ENCODE assay signal across 8 cellular contexts in genomic region chr17:45060382-45060823, GRCh38. TPM values are rescaled to one million over a fixed set of nuclear protein-coding genes. Genes with fewer than 3 reads are reported as not detected.
DNase-seq lines count a peak whose midpoint lies in the region; ATAC-seq and TF ChIP-seq lines count a peak whose summit lies in the region.

No MANE protein-coding gene starts in this region.

- no peak for ATAC-seq in HG02981 (IDR thresholded peaks at IDR 0.05; ENCODE audit: unreplicated experiment)

- peak overlapping the region; percentile 80 to 100 for H3K4me3 ChIP-seq in CD4-positive, alpha-beta memory T cell (ENCODE audit: low read length in 2 of 2)
- H3K4me3 ChIP-seq in HUES64 (ENCODE audit: low read length) (peak overlapping the region; percentile 92), coronary artery (peak overlapping the region; percentile 82), mucosa of rectum (ENCODE audit: low read length in 2 of 2) (peak overlapping the region; percentile 97 to 99)

- H3K36me3 Mint-ChIP-seq in CD4-positive, alpha-beta memory T cell = peaks cover 0 to 11% of the 10 kb centered on the region in 2 donors

- intact Hi-C loops in CD4-positive, alpha-beta memory T cell (cut with micrococcal nuclease) = loop anchor here (2.0 to 5.0 kb wide), 2 partner anchors 88 to 187 kb away; partner anchors contain the start of gene HEXIM1

- WGBS in HUES64 = 16% methylated on average over 16 of the region's 16 CpGs

- in situ Hi-C loops in ACHN (cut with HindIII; ENCODE audit: low pct_ligation_motif_present, low pct_unique_long_range_greater_than_20kb, low sequenced_read_pairs) (no loop called here), GM13976 (cut with MboI; ENCODE audit: low sequenced_read_pairs, unreplicated experiment) (no loop called here)

- H3K27ac Mint-ChIP-seq in CD4-positive, alpha-beta memory T cell = peak overlapping the region; percentile 91 to 100 (median 98)

- H3K4me1 ChIP-seq in CD4-positive, alpha-beta memory T cell (ENCODE audit: insufficient read depth, low read length) = peaks cover 42% of the 10 kb centered on the region
- H3K4me1 ChIP-seq in HUES64 (ENCODE audit: insufficient read depth, low read length) (peaks cover 7% of the 10 kb centered on the region; the same call in 1 of the 2 replicates), mucosa of rectum (ENCODE audit: control insufficient read depth in 2 of 2, insufficient read depth in 2 of 2, low read length in 2 of 2) (peaks cover 29 to 35% of the 10 kb centered on the region in 2 donors)

- peaks cover 5% of the 10 kb centered on the region for H3K36me3 ChIP-seq in CD4-positive, alpha-beta memory T cell (ENCODE audit: insufficient read depth, low read length)
- peaks cover 8% of the 10 kb centered on the region; the same call in 1 of the 2 replicates for H3K36me3 ChIP-seq in HUES64 (ENCODE audit: insufficient read depth, low read length)
- H3K36me3 ChIP-seq in mucosa of rectum (ENCODE audit: control insufficient read depth in 2 of 2, insufficient read depth in 2 of 2, low read length in 2 of 2) = no peaks in the 10 kb centered on the region

- no peaks in the 10 kb centered on the region for H3K9me3 Mint-ChIP-seq in CD4-positive, alpha-beta memory T cell

- H3K27me3 Mint-ChIP-seq in CD4-positive, alpha-beta memory T cell = no peaks in the 10 kb centered on the region

- peak overlapping the region; percentile 88 for H3K27ac ChIP-seq in CD4-positive, alpha-beta memory T cell (ENCODE audit: low read depth, low read length)
- H3K27ac ChIP-seq in HUES64 (ENCODE audit: low read depth, low read length) (peak overlapping the region; percentile 16; the same call in 1 of the 2 replicates), coronary artery (peak overlapping the region; percentile 80 to 92), mucosa of rectum (ENCODE audit: low read depth in 2 of 2, low read length in 2 of 2) (peak overlapping the region; percentile 73 to 82)

- peaks cover 23 to 68% (median 46%) of the 10 kb centered on the region in 4 donors for H3K4me1 Mint-ChIP-seq in CD4-positive, alpha-beta memory T cell

- no peaks in the 10 kb centered on the region for H3K27me3 ChIP-seq in CD4-positive, alpha-beta memory T cell (ENCODE audit: insufficient read depth, low read length)
- H3K27me3 ChIP-seq in HUES64 (ENCODE audit: insufficient read depth, low read length) = no peaks in the 10 kb centered on the region
- H3K27me3 ChIP-seq in mucosa of rectum (ENCODE audit: control insufficient read depth in 2 of 2, insufficient read depth in 2 of 2, low read length in 2 of 2) = no peaks in the 10 kb centered on the region

- POLR2A ChIA-PET in CD4-positive, alpha-beta memory T cell (lab: Charles Lee; ENCODE audit: partially characterized antibody) = interaction anchor here (0.6 to 6.8 kb wide), 15 partner anchors 10 to 1692 kb away, joined by 3 to 105 read pairs (median 5); partner anchors contain the start of genes ACBD4, DCAKD, EFTUD2 and GPATCH8

- TF ChIP-seq CTCF in coronary artery (IDR thresholded peaks at IDR 0.05) (no peak), GM13976 (IDR thresholded peaks at IDR 0.05; ENCODE audit: borderline replicate concordance, control extremely low read depth, extremely low read depth, insufficient read depth, missing control alignments) (no peak)

- peak overlapping the region; percentile 83 for H3K9ac ChIP-seq in HUES64 (ENCODE audit: low read depth, low read length)
- H3K9ac ChIP-seq in mucosa of rectum (ENCODE audit: low read depth in 1 of 2, low read length in 2 of 2) = peak overlapping the region; percentile 77 to 85

- H3K4me3 Mint-ChIP-seq in CD4-positive, alpha-beta memory T cell = peak overlapping the region; percentile 96 to 100 (median 100)

- CTCF ChIA-PET in CD4-positive, alpha-beta memory T cell (lab: Charles Lee; ENCODE audit: partially characterized antibody) = interaction anchor here (1.0 to 2.4 kb wide), 6 partner anchors 9 to 88 kb away, joined by 3 to 11 read pairs (median 6); partner anchors contain the start of genes ACBD4, DCAKD and HEXIM1

- no peaks in the 10 kb centered on the region for H3K9me3 ChIP-seq in CD4-positive, alpha-beta memory T cell (ENCODE audit: control insufficient read depth in 1 of 2, low read length in 2 of 2)
- H3K9me3 ChIP-seq in HUES64 (ENCODE audit: insufficient read depth, low read depth, low read length) (no peaks in the 10 kb centered on the region), mucosa of rectum (ENCODE audit: control insufficient read depth in 2 of 2, low read length in 2 of 2) (no peaks in the 10 kb centered on the region)

- no peak for DNase-seq in CD4-positive, alpha-beta memory T cell
- DNase-seq in coronary artery (ENCODE audit: low spot score) (no peak), ACHN (no peak), D341Med (ENCODE audit: low spot score) (no peak), GM13976 (ENCODE audit: low spot score) (no peak)

RNA-seq across cellular contexts. Expression of gene NMT1, which starts 0.7 kb away (rescaled TPM):
- 100 to 1,000 TPM; 125 to 126 TPM for total RNA-seq in CD4-positive, alpha-beta memory T cell
- polyA plus RNA-seq in CD4-positive, alpha-beta memory T cell = 10 to 100 TPM; 56.2 to 75.7 TPM
- polyA plus RNA-seq in HUES64 (2013, experiment 1 of 2) = 84.4 TPM
- 93.9 TPM for polyA plus RNA-seq in HUES64 (2013, experiment 2 of 2)

RNA-seq across cellular contexts. Expression of gene DCAKD, which starts 9.0 kb away (rescaled TPM):
- total RNA-seq in CD4-positive, alpha-beta memory T cell = 10 to 100 TPM; 32.0 to 32.1 TPM
- 10 to 100 TPM in 1 of 2 donors, 1 to 10 TPM in 1; 8.8 to 16.2 TPM for polyA plus RNA-seq in CD4-positive, alpha-beta memory T cell
- polyA plus RNA-seq in HUES64 (2013, experiment 1 of 2) = 35.0 TPM
- polyA plus RNA-seq in HUES64 (2013, experiment 2 of 2) = 37.5 TPM

Comparison
In these comparisons a context has a peak if more than half of its experiments do, and no peak if none do; other contexts are left out.
1. H3K27ac ChIP-seq: peak in every context shown above with its lines; median percentile 88 in CD4-positive, alpha-beta memory T cell; 86 in coronary artery; 78 in mucosa of rectum; 16 in HUES64.